ENCODE assay signal across 14 cellular contexts in genomic region chr16:79639576-79640311, GRCh38. TPM values are rescaled to one million over a fixed set of nuclear protein-coding genes. Genes with fewer than 3 reads are reported as not detected.
DNase-seq lines count a peak whose midpoint lies in the region; ATAC-seq and TF ChIP-seq lines count a peak whose summit lies in the region.
"Had no signal": no experiment of that assay in that cellular context is flagged by ENCODE, and none has a peak within 500 bp of the region (broad histone marks: within the 10 kb centered on the region; RNA-seq: fewer than 3 reads in every experiment).

No MANE protein-coding gene starts in this region.

- H3K4me3 ChIP-seq in Panc1 (ENCODE audit: low read depth in 2 of 2, low read length in 2 of 2) (no peak overlapping the region), epithelial cell of esophagus (ENCODE audit: low read length) (no peak overlapping the region), gastroesophageal sphincter (no peak overlapping the region)

- CTCF ChIA-PET in activated naive CD4-positive, alpha-beta T cell treated with anti-CD3 and anti-CD28 coated beads, Interleukin-2, amount 10 ng/mL, durations not matched to agents 7 days and 5 days (lab: Charles Lee): interaction anchor here (0.6 to 1.4 kb wide), 4 partner anchors 11 to 1398 kb away, joined by 3 to 7 read pairs (median 4); no protein-coding TSS in a partner anchor
- CTCF ChIA-PET in Panc1 (lab: Charles Lee): no interaction called here

- no peak for TF ChIP-seq EP300 in gastroesophageal sphincter (IDR thresholded peaks at IDR 0.05)

- peaks cover 10% of the 10 kb centered on the region for H3K36me3 Mint-ChIP-seq in activated naive CD4-positive, alpha-beta T cell treated with anti-CD3 and anti-CD28 coated beads, Interleukin-2, amount 10 ng/mL, durations not matched to agents 7 days and 5 days
- no peaks in the 10 kb centered on the region for H3K36me3 Mint-ChIP-seq in stimulated activated naive B cell treated with anti-CD40 and anti-IgM and Interleukin-4, amounts not matched to agents 10 μg/mL and 1 μg/mL and 100 μg/mL, for 72 hours

- peaks cover 3% of the 10 kb centered on the region for H3K9me3 Mint-ChIP-seq in activated naive CD4-positive, alpha-beta T cell treated with anti-CD3 and anti-CD28 coated beads, Interleukin-2, amount 10 ng/mL, durations not matched to agents 7 days and 5 days
- no peaks in the 10 kb centered on the region for H3K9me3 Mint-ChIP-seq in stimulated activated naive B cell treated with anti-CD40 and anti-IgM and Interleukin-4, amounts not matched to agents 10 μg/mL and 1 μg/mL and 100 μg/mL, for 72 hours
- H3K9me3 Mint-ChIP-seq: neural crest cell had no signal

- H3K4me1 ChIP-seq in Panc1 (ENCODE audit: control insufficient read depth, insufficient read depth, low read length) (no peaks in the 10 kb centered on the region), gastroesophageal sphincter (peaks cover 0 to 7% (median 0%) of the 10 kb centered on the region in 3 donors)

- 87 to 100% methylated on average over 4 of the region's 13 CpGs for WGBS in gastroesophageal sphincter (ENCODE audit: low coverage in 1 of 2), 2 donors

- ATAC-seq in Panc1 (no peak), GM19023 (IDR thresholded peaks at IDR 0.05; ENCODE audit: unreplicated experiment) (no peak), gastroesophageal sphincter (no peak)
- peak in 1 of 2 donors; percentile 29 for ATAC-seq in stimulated activated naive B cell treated with anti-CD40 and anti-IgM and Interleukin-4, amounts not matched to agents 10 μg/mL and 1 μg/mL and 100 μg/mL, for 72 hours (replicated peaks)

- H3K9me3 ChIP-seq in Panc1 (ENCODE audit: control insufficient read depth, insufficient read depth, low read depth, low read length): no peaks in the 10 kb centered on the region
- H3K9me3 ChIP-seq in gastroesophageal sphincter: no peaks in the 10 kb centered on the region

- H3K36me3 ChIP-seq in Panc1 (ENCODE audit: control insufficient read depth, insufficient read depth, low read length) (no peaks in the 10 kb centered on the region), gastroesophageal sphincter (no peaks in the 10 kb centered on the region)

- in situ Hi-C loops in Panc1 (cut with HindIII; ENCODE audit: low pct_unique_long_range_greater_than_20kb, low sequenced_read_pairs): no loop called here

- peak overlapping the region; percentile 10 for H3K4me3 Mint-ChIP-seq in activated naive CD4-positive, alpha-beta T cell treated with anti-CD3 and anti-CD28 coated beads, Interleukin-2, amount 10 ng/mL, durations not matched to agents 7 days and 5 days
- H3K4me3 Mint-ChIP-seq in stimulated activated naive B cell treated with anti-CD40 and anti-IgM and Interleukin-4, amounts not matched to agents 10 μg/mL and 1 μg/mL and 100 μg/mL, for 72 hours: no peak overlapping the region
- H3K4me3 Mint-ChIP-seq: B cell, neural crest cell had no signal

- POLR2A ChIA-PET in Panc1 (lab: Charles Lee): no interaction called here

- no peaks in the 10 kb centered on the region for H3K27me3 ChIP-seq in Panc1 (ENCODE audit: control insufficient read depth, insufficient read depth, low read length)
- no peaks in the 10 kb centered on the region for H3K27me3 ChIP-seq in gastroesophageal sphincter

- H3K27me3 Mint-ChIP-seq in activated naive CD4-positive, alpha-beta T cell treated with anti-CD3 and anti-CD28 coated beads, Interleukin-2, amount 10 ng/mL, durations not matched to agents 7 days and 5 days: peaks cover 5% of the 10 kb centered on the region
- peaks cover 14 to 28% of the 10 kb centered on the region in 2 donors for H3K27me3 Mint-ChIP-seq in stimulated activated naive B cell treated with anti-CD40 and anti-IgM and Interleukin-4, amounts not matched to agents 10 μg/mL and 1 μg/mL and 100 μg/mL, for 72 hours

- intact Hi-C loops in Panc1 (cut with micrococcal nuclease; ENCODE audit: unreplicated experiment): no loop called here

- no TSS peak for BruUV-seq in Panc1 (replicated peaks; lab: Mats Ljungman, UMichigan)

- peak; percentile 36 for DNase-seq in activated naive CD4-positive, alpha-beta T cell treated with anti-CD3 and anti-CD28 coated beads, Interleukin-2, amount 10 ng/mL, durations not matched to agents 7 days and 5 days
- DNase-seq in activated naive CD4-positive, alpha-beta T cell treated with anti-CD3 and anti-CD28 coated beads, Interleukin-2, amount 50 U/mL, for 16 hours: no peak
- DNase-seq in Panc1 (ENCODE audit: low read depth, low spot score) (peak; percentile 48), epithelial cell of esophagus (ENCODE audit: low read depth) (peak; percentile 90)
- no peak for DNase-seq in stimulated activated naive B cell treated with anti-CD40 and anti-IgM and Interleukin-4, amounts not matched to agents 10 μg/mL and 1 μg/mL and 100 μg/mL, for 72 hours
- no peak for DNase-seq in effector CD4-positive, alpha-beta T cell
- DNase-seq: IMR-90; NCI-H1930; stimulated activated CD4-positive, alpha-beta T cell treated with anti-CD3 and anti-CD28 coated beads, Interleukin-12 subunit alpha, Interleukin-12 subunit beta, amount 100 ng/mL, for 4 hours; T-helper 9 cell had no signal

- TF ChIP-seq CTCF in Panc1 (IDR thresholded peaks at IDR 0.05) (no peak), epithelial cell of esophagus (IDR thresholded peaks at IDR 0.05; ENCODE audit: insufficient read depth, low read depth, low read length, missing control alignments) (no peak), gastroesophageal sphincter (IDR thresholded peaks at IDR 0.05) (no peak)

- H3K27ac Mint-ChIP-seq in activated naive CD4-positive, alpha-beta T cell treated with anti-CD3 and anti-CD28 coated beads, Interleukin-2, amount 10 ng/mL, durations not matched to agents 7 days and 5 days: peak overlapping the region; percentile 96
- peak overlapping the region; percentile 62 for H3K27ac Mint-ChIP-seq in stimulated activated naive B cell treated with anti-CD40 and anti-IgM and Interleukin-4, amounts not matched to agents 10 μg/mL and 1 μg/mL and 100 μg/mL, for 72 hours
- H3K27ac Mint-ChIP-seq: B cell had no signal

- H3K27ac ChIP-seq in Panc1 (ENCODE audit: low read length) (no peak overlapping the region), gastroesophageal sphincter (no peak overlapping the region)

- H3K4me1 Mint-ChIP-seq in activated naive CD4-positive, alpha-beta T cell treated with anti-CD3 and anti-CD28 coated beads, Interleukin-2, amount 10 ng/mL, durations not matched to agents 7 days and 5 days: peaks cover 47% of the 10 kb centered on the region
- peaks cover 5 to 12% of the 10 kb centered on the region in 2 donors for H3K4me1 Mint-ChIP-seq in stimulated activated naive B cell treated with anti-CD40 and anti-IgM and Interleukin-4, amounts not matched to agents 10 μg/mL and 1 μg/mL and 100 μg/mL, for 72 hours
- H3K4me1 Mint-ChIP-seq: B cell had no signal

- TF ChIP-seq POLR2A in gastroesophageal sphincter (IDR thresholded peaks at IDR 0.05): no peak

RNA-seq across cellular contexts. Expression of gene MAF, which starts 39.2 kb away (rescaled TPM):
- 0.46 TPM for total RNA-seq in Panc1 (2021; ENCODE audit: unreplicated experiment)
- polyA plus RNA-seq in Panc1 (2012; ENCODE audit: insufficient read length): 0.04 TPM
- 10 to 100 TPM; 24.8 to 52.0 (median 33.6) TPM for total RNA-seq in gastroesophageal sphincter

Comparison
In these comparisons a context has a peak if more than half of its experiments do, and no peak if none do; other contexts are left out.
1. DNase-seq: peak in activated naive CD4-positive, alpha-beta T cell treated with anti-CD3 and anti-CD28 coated beads, Interleukin-2, amount 10 ng/mL, durations not matched to agents 7 days and 5 days (single experiment), Panc1 (single experiment) and epithelial cell of esophagus (single experiment); none in activated naive CD4-positive, alpha-beta T cell treated with anti-CD3 and anti-CD28 coated beads, Interleukin-2, amount 50 U/mL, for 16 hours (single experiment), stimulated activated naive B cell treated with anti-CD40 and anti-IgM and Interleukin-4, amounts not matched to agents 10 μg/mL and 1 μg/mL and 100 μg/mL, for 72 hours (single experiment) and effector CD4-positive, alpha-beta T cell (single experiment).
2. RNA of gene MAF, which starts 39.2 kb away (total RNA-seq): 24.8 to 52.0 TPM in gastroesophageal sphincter; 0.46 TPM in Panc1 (single experiment); every median in the first group is over 10 times any median in the second.